ENCODE assay signal across 11 cellular contexts in genomic region chr20:4134861-4135379, GRCh38. TPM values are rescaled to one million over a fixed set of nuclear protein-coding genes. Genes with fewer than 3 reads are reported as not detected.
DNase-seq lines count a peak whose midpoint lies in the region; ATAC-seq and TF ChIP-seq lines count a peak whose summit lies in the region.
"Had no signal": no experiment of that assay in that cellular context is flagged by ENCODE, and none has a peak within 500 bp of the region (broad histone marks: within the 10 kb centered on the region; RNA-seq: fewer than 3 reads in every experiment).

No MANE protein-coding gene starts in this region.

- H3K36me3 ChIP-seq in HCT116 (ENCODE audit: control insufficient read depth in 1 of 2, insufficient read depth in 2 of 2, low read length in 2 of 2) (no peaks in the 10 kb centered on the region), mesodermal cell (ENCODE audit: control insufficient read depth, insufficient read depth, low read length) (no peaks in the 10 kb centered on the region)

- BruUV-seq in HCT116 (replicated peaks; lab: Mats Ljungman, UMichigan) = TSS peak; percentile 96

- intact Hi-C loops in HCT116 (cut with micrococcal nuclease) = no loop called here

- peak overlapping the region; percentile 18 for H3K4me3 Mint-ChIP-seq in T-helper 2 cell treated with Interferon-gamma antibody and Interleukin-4, amounts not matched to agents 5 μg/mL and 100 μg/mL, for 36 hours
- H3K4me3 Mint-ChIP-seq: CD4-positive, alpha-beta T cell had no signal

- RAD21 ChIA-PET in HCT116 (lab: Charles Lee; ENCODE audit: low non-redundant PET in 1 of 2, low total read pairs in 2 of 2, uncharacterized antibody in 2 of 2, unreplicated experiment in 2 of 2) = no interaction called here

- H3K27me3 ChIP-seq in AG04450 (ENCODE audit: control insufficient read depth, insufficient read depth, low read length) (no peaks in the 10 kb centered on the region), HCT116 (ENCODE audit: insufficient read depth, low read length) (no peaks in the 10 kb centered on the region)

- H3K4me3 ChIP-seq in AG04450 (ENCODE audit: low read depth, low read length) (no peak overlapping the region), HCT116 (replicated peaks in 1 of 2; ENCODE audit: low read depth in 1 of 2, low read length in 2 of 2) (peak overlapping the region; percentile 4 to 46; a peak in 3 of 4 replicates), mesodermal cell (ENCODE audit: extremely low read depth, insufficient read depth, low read length, poor library complexity, severe bottlenecking) (no peak overlapping the region)

- H3K4me1 ChIP-seq in HCT116 (ENCODE audit: control insufficient read depth in 1 of 2, insufficient read depth in 2 of 2, low read length in 2 of 2) (peaks cover 60 to 77% of the 10 kb centered on the region in 2 experiments), mesodermal cell (ENCODE audit: control insufficient read depth, insufficient read depth, low read length, poor library complexity, severe bottlenecking) (peaks cover 47% of the 10 kb centered on the region)

- peak overlapping the region; percentile 48 for H3K9ac ChIP-seq in HCT116 (ENCODE audit: low read length)

- H3K4me1 Mint-ChIP-seq in T-helper 2 cell treated with Interferon-gamma antibody and Interleukin-4, amounts not matched to agents 5 μg/mL and 100 μg/mL, for 36 hours (ENCODE audit: low read depth) = peaks cover 36% of the 10 kb centered on the region

- 60 to 72% methylated on average over 12 of the region's 15 CpGs for WGBS in mesodermal cell (ENCODE audit: insufficient coverage in 2 of 2), 2 experiments

- H2AFZ ChIP-seq in HCT116 (ENCODE audit: low read depth, low read length, poor library complexity, severe bottlenecking) = peak overlapping the region; percentile 65

- no peak for TF ChIP-seq CTCF in AG04450 (IDR thresholded peaks at IDR 0.05; ENCODE audit: low read depth, low read length)
- TF ChIP-seq CTCF in HCT116 (IDR thresholded peaks at IDR 0.05 in 2 of 3, conservative IDR thresholded peaks at IDR 0.05 in 1 of 3; ENCODE audit: borderline replicate concordance in 1 of 3, insufficient read depth in 1 of 3, low read depth in 2 of 3, low read length in 2 of 3) = no peak

- H3K9me3 ChIP-seq in AG04450 (ENCODE audit: control insufficient read depth, insufficient read depth, low read length) (no peaks in the 10 kb centered on the region; the same call in 1 of the 2 replicates), HCT116 (ENCODE audit: control insufficient read depth in 1 of 2, insufficient read depth in 1 of 2, low read depth in 1 of 2, low read length in 2 of 2) (no peaks in the 10 kb centered on the region), mesodermal cell (ENCODE audit: control insufficient read depth, low read length) (no peaks in the 10 kb centered on the region)

- no peaks in the 10 kb centered on the region for H3K79me2 ChIP-seq in HCT116 (ENCODE audit: insufficient read depth, low read length)

- H3K9me3 Mint-ChIP-seq in T-helper 2 cell treated with Interferon-gamma antibody and Interleukin-4, amounts not matched to agents 5 μg/mL and 100 μg/mL, for 36 hours = no peaks in the 10 kb centered on the region
- H3K9me3 Mint-ChIP-seq: CD4-positive, alpha-beta T cell had no signal

- DNase-seq in AG04450 (ENCODE audit: low read depth, low spot score) (no peak), HCT116 (ENCODE audit: low read depth, low spot score) (no peak), germinal center (ENCODE audit: low spot score) (no peak), hippocampal formation (lab: John Stamatoyannopoulos, UW) (no peak)
- DNase-seq in T-helper 2 cell treated with Interferon-gamma antibody and Interleukin-4, amounts not matched to agents 5 μg/mL and 100 μg/mL, for 36 hours (ENCODE audit: low spot score) = no peak
- DNase-seq: CD4-positive, alpha-beta T cell; NCI-H187 treated with DMSO at 0.1 percent for 48 hours; stimulated activated CD4-positive, alpha-beta T cell treated with anti-CD3 and anti-CD28 coated beads, Interleukin-1b, Interleukin-23, amount 100 ng/mL, for 48 hours had no signal

- POLR2A ChIA-PET in AG04450 (lab: Yijun Ruan, JAX) (no interaction called here), HCT116 (lab: Charles Lee) (interaction anchor here (0.5 to 2.0 kb wide), 6 partner anchors 9 to 25 kb away, joined by 3 to 7 read pairs (median 4); no protein-coding TSS in a partner anchor)

- TF ChIP-seq POLR2A in HCT116 (IDR thresholded peaks at IDR 0.05; ENCODE audit: borderline replicate concordance, extremely low read depth, insufficient read depth, insufficient read length) = no peak

- peak overlapping the region; percentile 85 for H3K27ac Mint-ChIP-seq in T-helper 2 cell treated with Interferon-gamma antibody and Interleukin-4, amounts not matched to agents 5 μg/mL and 100 μg/mL, for 36 hours
- H3K27ac Mint-ChIP-seq: CD4-positive, alpha-beta T cell had no signal

- CTCF ChIA-PET in AG04450 (lab: Charles Lee) (interaction anchor here (0.9 to 1.0 kb wide), 2 partner anchors 25 to 81 kb away, joined by 5 to 6 read pairs; no protein-coding TSS in a partner anchor), HCT116 (lab: Charles Lee) (interaction anchor here (1.0 to 1.4 kb wide), 2 partner anchors 12 to 24 kb away, joined by 3 read pairs; no protein-coding TSS in a partner anchor)

- ATAC-seq in HCT116 (peak; percentile 23), HG02642 (IDR thresholded peaks at IDR 0.05; ENCODE audit: poor library complexity, unreplicated experiment) (no peak), GM21723 (IDR thresholded peaks at IDR 0.05; ENCODE audit: unreplicated experiment) (no peak)

- TF ChIP-seq RAD21 in HCT116 (IDR thresholded peaks at IDR 0.05; ENCODE audit: low read depth) = no peak

- H3K27ac ChIP-seq in AG04450 (ENCODE audit: low read depth, low read length) = peak overlapping the region; percentile 80
- H3K27ac ChIP-seq in HCT116 (ENCODE audit: low read depth, low read length) = peak overlapping the region; percentile 88
- peak overlapping the region; percentile 90 for H3K27ac ChIP-seq in mesodermal cell (ENCODE audit: low read depth, low read length, severe bottlenecking)

- no peaks in the 10 kb centered on the region for H3K36me3 Mint-ChIP-seq in T-helper 2 cell treated with Interferon-gamma antibody and Interleukin-4, amounts not matched to agents 5 μg/mL and 100 μg/mL, for 36 hours (ENCODE audit: low read depth)

- peak overlapping the region; percentile 83 for H3K4me2 ChIP-seq in HCT116 (ENCODE audit: low read length)

- H3K27me3 Mint-ChIP-seq in T-helper 2 cell treated with Interferon-gamma antibody and Interleukin-4, amounts not matched to agents 5 μg/mL and 100 μg/mL, for 36 hours (ENCODE audit: low read depth) = no peaks in the 10 kb centered on the region

- H4K20me1 ChIP-seq in HCT116 (ENCODE audit: insufficient read depth) = no peaks in the 10 kb centered on the region

- no peaks in the 10 kb centered on the region for H3K9me2 ChIP-seq in HCT116 (ENCODE audit: insufficient read depth)

TF ChIP-seq in HCT116, 20 proteins besides CTCF, POLR2A, EP300 and RAD21 (continues in another document):
- TF ChIP-seq POLR2AphosphoS5 (IDR thresholded peaks at IDR 0.05; ENCODE audit: low read depth, low read length) (no peak), SRF (IDR thresholded peaks at IDR 0.05; ENCODE audit: low read depth) (no peak), ATF3 (IDR thresholded peaks at IDR 0.05) (no peak), EZH2phosphoT487 (IDR thresholded peaks at IDR 0.05; ENCODE audit: borderline replicate concordance) (no peak), YY1 (IDR thresholded peaks at IDR 0.05; ENCODE audit: extremely low read depth, insufficient replicate concordance, low read depth, low read length) (no peak), REST (IDR thresholded peaks at IDR 0.05; ENCODE audit: low read depth) (no peak), ELF1 (IDR thresholded peaks at IDR 0.05; ENCODE audit: borderline replicate concordance, low read depth) (no peak), CEBPB (IDR thresholded peaks at IDR 0.05; ENCODE audit: low read depth) (no peak), ZNF274 (IDR thresholded peaks at IDR 0.05; ENCODE audit: low read depth, low read length) (no peak), CBX3 (IDR thresholded peaks at IDR 0.05; ENCODE audit: low read depth) (no peak), EGR1 (IDR thresholded peaks at IDR 0.05; ENCODE audit: low read depth) (no peak), SIN3A (IDR thresholded peaks at IDR 0.05; ENCODE audit: low read depth) (no peak), TCF7L2 (IDR thresholded peaks at IDR 0.05; ENCODE audit: borderline replicate concordance, extremely low read depth, insufficient read depth, insufficient read length) (no peak), EZH2 (IDR thresholded peaks at IDR 0.05) (no peak)

RNA-seq across cellular contexts. Expression of gene SMOX, which starts 13.7 kb away (rescaled TPM):
- 3.9 and 6.5 TPM in 2 replicates for polyA plus RNA-seq in AG04450 (2011; rRNA removed)
- 2.6 and 4.4 TPM in 2 replicates for polyA minus RNA-seq in AG04450 (2011; rRNA and poly(A)+ RNA removed)
- total RNA-seq in HCT116 (2021; ENCODE audit: unreplicated experiment) = 40.1 TPM
- polyA plus RNA-seq in HCT116 (2012) = 75.8 and 81.2 TPM in 2 replicates
- polyA plus RNA-seq in mesodermal cell (2013, experiment 1 of 2) = 48.1 TPM
- polyA plus RNA-seq in mesodermal cell (2013, experiment 2 of 2) = 32.4 TPM

Comparison
In these comparisons a context has a peak if more than half of its experiments do, and no peak if none do; other contexts are left out.
1. H3K4me3 ChIP-seq: peak in HCT116 (2 of 2); none in AG04450 (single experiment) and mesodermal cell (single experiment).
2. Peak in every context shown above with its lines, with median percentiles within 50 percentile points of each other: H3K27ac ChIP-seq.